11 cellular contexts compared by ENCODE assay signal in the genomic region with DNA sequence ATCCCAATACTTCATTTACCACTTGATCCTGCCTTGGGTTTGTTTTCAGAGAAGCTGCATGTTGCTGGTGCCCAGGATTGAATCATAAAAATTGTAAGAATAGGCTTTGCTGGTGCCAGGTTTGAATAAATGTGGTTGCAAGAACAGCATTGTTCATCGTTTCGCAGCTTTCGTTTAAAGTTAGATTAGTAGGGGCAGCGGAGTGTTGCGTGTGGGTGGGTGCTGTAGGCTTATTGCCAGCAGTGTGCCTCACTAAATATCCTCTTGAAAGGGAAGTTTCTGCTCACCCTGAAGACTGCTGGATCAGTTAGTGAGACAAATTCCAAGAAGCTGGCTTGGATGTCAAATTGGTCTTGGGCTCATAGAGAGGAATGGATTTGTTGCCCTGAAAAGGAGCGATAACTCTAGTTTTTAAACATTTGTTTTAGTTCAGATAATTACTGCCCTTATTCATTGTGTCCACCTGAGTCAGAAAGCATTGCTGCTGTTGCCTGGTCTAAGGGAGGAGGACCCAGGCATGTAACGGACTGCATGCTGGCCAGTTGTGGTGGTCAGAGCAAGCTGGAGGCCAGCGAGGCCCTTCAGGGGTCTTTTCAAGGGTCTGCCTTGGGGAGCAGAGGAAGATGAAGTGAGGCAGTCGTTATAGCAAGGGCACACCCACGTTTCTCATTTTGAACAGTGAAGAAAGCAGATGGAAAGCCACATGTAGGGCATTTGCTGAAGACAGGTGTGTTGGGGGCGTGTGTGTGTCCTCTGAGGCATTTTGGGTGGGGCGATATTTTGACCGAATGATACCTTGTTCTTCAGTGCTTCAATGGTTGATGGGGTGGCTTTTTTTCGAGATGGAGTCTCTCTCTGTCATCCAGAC. TPM values are rescaled to one million over a fixed set of nuclear protein-coding genes. Genes with fewer than 3 reads are reported as not detected.
A peak's percentile ranks its signal among the peaks of the same experiment; 100 is the strongest.
DNase-seq lines count a peak whose midpoint lies in the region; ATAC-seq, FAIRE-seq and TF ChIP-seq lines count a peak whose summit lies in the region.
"Had no signal": no experiment of that assay in that cellular context is flagged by ENCODE, and none has a peak within 500 bp of the region (broad histone marks: within the 10 kb centered on the region; RNA-seq: fewer than 3 reads in every experiment).

No MANE protein-coding gene starts in this region.

- BruUV-seq in Panc1 (replicated peaks; lab: Mats Ljungman, UMichigan), result TSS peak; percentile 47

- DNase-seq in GM12891 (ENCODE audit: insufficient read length, low spot score), result no peak
- DNase-seq in Panc1 (ENCODE audit: low read depth, low spot score), result no peak
- peak; percentile 23 for DNase-seq in dermis blood vessel endothelial cell
- no peak for DNase-seq in progenitor cell of endocrine pancreas (ENCODE audit: low spot score, unreplicated experiment)
- no peak for DNase-seq in NOMO-1 treated with DMSO at 0.1 percent for 48 hours (lab: John Stamatoyannopoulos, UW; ENCODE audit: unreplicated experiment)
- DNase-seq: cortex of kidney, NCI-H510A treated with DMSO at 0.1 percent for 48 hours, psoas muscle had no signal

- H3K36me3 ChIP-seq in Panc1 (ENCODE audit: control insufficient read depth, insufficient read depth, low read length), result no peaks in the 10 kb centered on the region; the same call in 1 of the 2 replicates

- H3K27me3 Mint-ChIP-seq in progenitor cell of endocrine pancreas, result no peaks in the 10 kb centered on the region

- in situ Hi-C loops in Panc1 (cut with HindIII; ENCODE audit: low pct_unique_long_range_greater_than_20kb, low sequenced_read_pairs), result no loop called here

- H3K9me3 ChIP-seq in Panc1 (ENCODE audit: control insufficient read depth, insufficient read depth, low read depth, low read length), result no peaks in the 10 kb centered on the region
- H3K9me3 ChIP-seq: psoas muscle had no signal

- H3K27me3 ChIP-seq in Panc1 (ENCODE audit: control insufficient read depth, insufficient read depth, low read length), result no peaks in the 10 kb centered on the region

- CTCF ChIA-PET in Panc1 (lab: Charles Lee), result no interaction called here

- intact Hi-C loops in Panc1 (cut with micrococcal nuclease; ENCODE audit: unreplicated experiment), result no loop called here

- ATAC-seq in Panc1, result no peak
- no peak for ATAC-seq in HG03432 (IDR thresholded peaks at IDR 0.05; ENCODE audit: unreplicated experiment)
- ATAC-seq in GM21367 (IDR thresholded peaks at IDR 0.05; ENCODE audit: unreplicated experiment), result no peak

- H3K27ac ChIP-seq in Panc1 (ENCODE audit: low read length), result no peak overlapping the region
- H3K27ac ChIP-seq: psoas muscle, VCaP had no signal

- FAIRE-seq in GM12891 (lab: Jason Lieb, UNC), result peak; percentile 84

- peak overlapping the region; percentile 87 for H3K27ac Mint-ChIP-seq in progenitor cell of endocrine pancreas

- peaks cover 33% of the 10 kb centered on the region for H3K4me1 ChIP-seq in Panc1 (ENCODE audit: control insufficient read depth, insufficient read depth, low read length)

- no peaks in the 10 kb centered on the region for H3K9me3 Mint-ChIP-seq in progenitor cell of endocrine pancreas (ENCODE audit: low read depth)

- peaks cover 20% of the 10 kb centered on the region for H3K4me1 Mint-ChIP-seq in progenitor cell of endocrine pancreas (ENCODE audit: low read depth)

- H3K4me3 Mint-ChIP-seq in progenitor cell of endocrine pancreas (ENCODE audit: low read depth), result peak overlapping the region; percentile 11

- H3K36me3 Mint-ChIP-seq in progenitor cell of endocrine pancreas (ENCODE audit: insufficient read depth), result peaks cover 14% of the 10 kb centered on the region

- no peak overlapping the region for H3K4me3 ChIP-seq in Panc1 (ENCODE audit: low read depth in 2 of 2, low read length in 2 of 2)
- H3K4me3 ChIP-seq: psoas muscle had no signal

- TF ChIP-seq CTCF in Panc1 (IDR thresholded peaks at IDR 0.05) (no peak), progenitor cell of endocrine pancreas (IDR thresholded peaks at IDR 0.05; ENCODE audit: unreplicated experiment) (no peak)

- no peak for TF ChIP-seq POLR2A in GM12891 (IDR thresholded peaks at IDR 0.05; ENCODE audit: low read depth, low read length)

- POLR2A ChIA-PET in Panc1 (lab: Charles Lee), result no interaction called here

TF ChIP-seq in GM12891, 5 proteins besides CTCF, POLR2A, EP300 and RAD21:
- TF ChIP-seq SPI1 (IDR thresholded peaks at IDR 0.05; ENCODE audit: low read depth, low read length) (no peak), POLR2AphosphoS5 (IDR thresholded peaks at IDR 0.05; ENCODE audit: low read depth, low read length) (no peak), POU2F2 (IDR thresholded peaks at IDR 0.05; ENCODE audit: low read depth, low read length) (no peak; the same call in 1 of the 2 replicates), TAF1 (IDR thresholded peaks at IDR 0.05; ENCODE audit: low read depth, low read length) (no peak), PAX5 (IDR thresholded peaks at IDR 0.05; ENCODE audit: insufficient read depth, low read length, severe bottlenecking) (no peak)

RNA-seq across cellular contexts. Expression of a gene that starts 8.5 kb away (rescaled TPM):
- polyA plus RNA-seq in GM12891 (2012; ENCODE audit: low read depth, missing spikeins), result 154 TPM
- 365 TPM for total RNA-seq in Panc1 (2021; ENCODE audit: unreplicated experiment)
- polyA plus RNA-seq in Panc1 (2012; ENCODE audit: insufficient read length), result 225 TPM
- 85.8 and 190 TPM in 2 replicates for total RNA-seq in dermis blood vessel endothelial cell
- 761 and 784 TPM in 2 replicates for total RNA-seq in progenitor cell of endocrine pancreas

RNA-seq across cellular contexts. Expression of a gene that starts 37.3 kb away (rescaled TPM):
- 28.5 TPM for polyA plus RNA-seq in GM12891 (2012; ENCODE audit: low read depth, missing spikeins)
- total RNA-seq in Panc1 (2021; ENCODE audit: unreplicated experiment), result 31.5 TPM
- polyA plus RNA-seq in Panc1 (2012; ENCODE audit: insufficient read length), result 36.8 TPM
- 67.7 and 132 TPM in 2 replicates for total RNA-seq in dermis blood vessel endothelial cell
- 159 and 164 TPM in 2 replicates for total RNA-seq in progenitor cell of endocrine pancreas

RNA-seq across cellular contexts. Expression of a gene that starts 38.6 kb away (rescaled TPM):
- polyA plus RNA-seq in GM12891 (2012; ENCODE audit: low read depth, missing spikeins), result 50.4 TPM
- 69.9 TPM for total RNA-seq in Panc1 (2021; ENCODE audit: unreplicated experiment)
- 67.0 TPM for polyA plus RNA-seq in Panc1 (2012; ENCODE audit: insufficient read length)
- total RNA-seq in dermis blood vessel endothelial cell, result 23.1 and 26.4 TPM in 2 replicates
- 53.9 and 59.3 TPM in 2 replicates for total RNA-seq in progenitor cell of endocrine pancreas

RNA-seq across cellular contexts. Expression of a gene that starts 55.3 kb away (rescaled TPM):
- polyA plus RNA-seq in GM12891 (2012; ENCODE audit: low read depth, missing spikeins), result 78.4 TPM
- total RNA-seq in Panc1 (2021; ENCODE audit: unreplicated experiment) (125 TPM), dermis blood vessel endothelial cell (118 and 185 TPM in 2 replicates), progenitor cell of endocrine pancreas (124 and 127 TPM in 2 replicates)
- polyA plus RNA-seq in Panc1 (2012; ENCODE audit: insufficient read length), result 163 TPM
